In genomic region chr5:174426388-174426787, GRCh38 we compare ENCODE assay signal across 26 cellular contexts.
"Had no signal": no experiment of that assay in that cellular context is flagged by ENCODE, and none has a peak within 500 bp of the region (broad histone marks: within the 10 kb centered on the region; RNA-seq: fewer than 3 reads in every experiment).

No MANE protein-coding gene starts in this region.

- H3K27me3 ChIP-seq: foreskin keratinocyte, hepatocyte, neural progenitor cell, right atrium auricular region, testis, upper lobe of left lung had no signal

- H3K4me3 ChIP-seq: coronary artery, gastroesophageal sphincter, heart left ventricle, hepatocyte, lung, neural progenitor cell, prostate gland, right atrium auricular region, smooth muscle cell, testis, tibial artery, upper lobe of left lung had no signal

- H3K9me3 Mint-ChIP-seq: nephron; neural progenitor cell; stimulated activated effector memory CD8-positive, alpha-beta T cell treated with anti-CD3 and anti-CD28 coated beads, Interleukin-12 subunit alpha, Interleukin-12 subunit beta, amount 100 ng/mL, for 72 hours had no signal

- H3K27ac Mint-ChIP-seq: naive thymus-derived CD4-positive, alpha-beta T cell; nephron; neural progenitor cell; stimulated activated effector memory CD8-positive, alpha-beta T cell treated with anti-CD3 and anti-CD28 coated beads, Interleukin-12 subunit alpha, Interleukin-12 subunit beta, amount 100 ng/mL, for 72 hours had no signal

- H3K27ac ChIP-seq: coronary artery, foreskin keratinocyte, gastroesophageal sphincter, heart left ventricle, hepatocyte, neural progenitor cell, prostate gland, right atrium auricular region, testis, tibial artery, upper lobe of left lung had no signal

- DNase-seq: dermis blood vessel endothelial cell; effector memory CD4-positive, alpha-beta T cell; erythroblast; foreskin keratinocyte; heart left ventricle; kidney; mesenchymal stem cell; midbrain; naive thymus-derived CD4-positive, alpha-beta T cell; stimulated activated CD4-positive, alpha-beta T cell treated with anti-CD3 and anti-CD28 coated beads, Interleukin-2, amount 100 ng/mL, for 24 hours; stimulated activated CD4-positive, alpha-beta T cell treated with anti-CD3 and anti-CD28 coated beads, Interleukin-4, amount 100 ng/mL, for 24 hours; stimulated activated naive CD4-positive, alpha-beta T cell treated with Interleukin-2 at 50 U/mL for 16 hours; substantia nigra; testis; tibial artery; upper lobe of left lung had no signal

- H3K79me2 ChIP-seq: hepatocyte had no signal

- H3K36me3 Mint-ChIP-seq: naive thymus-derived CD4-positive, alpha-beta T cell; neural progenitor cell; stimulated activated effector memory CD8-positive, alpha-beta T cell treated with anti-CD3 and anti-CD28 coated beads, Interleukin-12 subunit alpha, Interleukin-12 subunit beta, amount 100 ng/mL, for 72 hours had no signal

- H3K4me3 Mint-ChIP-seq: naive thymus-derived CD4-positive, alpha-beta T cell; nephron; neural progenitor cell; stimulated activated effector memory CD8-positive, alpha-beta T cell treated with anti-CD3 and anti-CD28 coated beads, Interleukin-12 subunit alpha, Interleukin-12 subunit beta, amount 100 ng/mL, for 72 hours had no signal

- H3K4me1 Mint-ChIP-seq: stimulated activated effector memory CD8-positive, alpha-beta T cell treated with anti-CD3 and anti-CD28 coated beads, Interleukin-12 subunit alpha, Interleukin-12 subunit beta, amount 100 ng/mL, for 72 hours had no signal

- H3K36me3 ChIP-seq: gastroesophageal sphincter, heart left ventricle, neural progenitor cell, prostate gland, right atrium auricular region, tibial artery, upper lobe of left lung had no signal

- H3K4me2 ChIP-seq: hepatocyte, neural progenitor cell had no signal

- H3K9ac ChIP-seq: neural progenitor cell had no signal

- H3K4me1 ChIP-seq: gastroesophageal sphincter, prostate gland, right atrium auricular region, tibial artery, upper lobe of left lung had no signal

- H3K9me3 ChIP-seq: gastroesophageal sphincter, heart left ventricle, prostate gland, right atrium auricular region, testis, tibial artery, upper lobe of left lung had no signal
